ENCODE assay signal across 13 cellular contexts in genomic region chr11:74487875-74488274, GRCh38. TPM values are rescaled to one million over a fixed set of nuclear protein-coding genes. Genes with fewer than 3 reads are reported as not detected.
DNase-seq lines count a peak whose midpoint lies in the region; ATAC-seq and TF ChIP-seq lines count a peak whose summit lies in the region.
"Had no signal": no experiment of that assay in that cellular context is flagged by ENCODE, and none has a peak within 500 bp of the region (broad histone marks: within the 10 kb centered on the region; RNA-seq: fewer than 3 reads in every experiment).

No MANE protein-coding gene starts in this region.

- H3K4me3 ChIP-seq in astrocyte of the spinal cord (ENCODE audit: low read depth, low read length) (no peak overlapping the region), mucosa of descending colon (no peak overlapping the region)

- H3K4me1 ChIP-seq in mucosa of descending colon (ENCODE audit: low read depth): no peaks in the 10 kb centered on the region

- peak; percentile 38 for ATAC-seq in mucosa of descending colon
- ATAC-seq in GM18870 (IDR thresholded peaks at IDR 0.05; ENCODE audit: unreplicated experiment): no peak
- ATAC-seq: effector memory CD8-positive, alpha-beta T cell had no signal

- in situ Hi-C loops in astrocyte of the spinal cord (cut with HindIII; ENCODE audit: low sequenced_read_pairs): no loop called here

- peak; percentile 27 for TF ChIP-seq CTCF in astrocyte of the spinal cord (IDR thresholded peaks at IDR 0.05; ENCODE audit: low read depth, low read length)
- no peak for TF ChIP-seq CTCF in mucosa of descending colon (IDR thresholded peaks at IDR 0.05)

- DNase-seq in DMS 273 (lab: John Stamatoyannopoulos, UW; ENCODE audit: unreplicated experiment) (peak; percentile 5), DMS 273 treated with DMSO at 0.1 percent for 48 hours (lab: John Stamatoyannopoulos, UW) (no peak), HK-2 (ENCODE audit: unreplicated experiment) (peak; percentile 1), astrocyte of the spinal cord (ENCODE audit: low read depth, low spot score) (no peak), mucosa of descending colon (no peak), head of caudate nucleus (no peak), NCI-H2107 (lab: John Stamatoyannopoulos, UW) (no peak)
- DNase-seq: 8988T; activated naive CD8-positive, alpha-beta T cell treated with anti-CD3 and anti-CD28 coated beads for 36 hours; effector memory CD8-positive, alpha-beta T cell; immature natural killer cell; nucleus accumbens had no signal

- no peaks in the 10 kb centered on the region for H3K9me3 ChIP-seq in mucosa of descending colon

- intact Hi-C loops in mucosa of descending colon (cut with DNase I, micrococcal nuclease): no loop called here
- intact Hi-C loops in head of caudate nucleus (cut with DNase I): no loop called here

- no peaks in the 10 kb centered on the region for H3K36me3 ChIP-seq in mucosa of descending colon (ENCODE audit: low read depth)

RNA-seq across cellular contexts. Expression of gene LIPT2, which starts 5.6 kb away (rescaled TPM):
- 1 to 10 TPM; 3.2 to 4.8 (median 4.1) TPM for total RNA-seq in mucosa of descending colon

RNA-seq across cellular contexts. Expression of gene KCNE3, which starts 20.5 kb away (rescaled TPM):
- total RNA-seq in mucosa of descending colon: 10 to 100 TPM in 2 of 3 donors, 1 to 10 TPM in 1; 8.5 to 27.5 (median 23.4) TPM
- total RNA-seq: activated naive CD8-positive, alpha-beta T cell treated with anti-CD3 and anti-CD28 coated beads for 36 hours had no signal

Comparison
In these comparisons a context has a peak if more than half of its experiments do, and no peak if none do; other contexts are left out.
1. DNase-seq: peak in DMS 273 (single experiment) and HK-2 (single experiment); none in DMS 273 treated with DMSO at 0.1 percent for 48 hours (single experiment), astrocyte of the spinal cord (single experiment), mucosa of descending colon (0 of 3), head of caudate nucleus (0 of 42) and NCI-H2107 (single experiment).